Comparison of ENCODE assay signal across 8 cellular contexts in the genomic region with DNA sequence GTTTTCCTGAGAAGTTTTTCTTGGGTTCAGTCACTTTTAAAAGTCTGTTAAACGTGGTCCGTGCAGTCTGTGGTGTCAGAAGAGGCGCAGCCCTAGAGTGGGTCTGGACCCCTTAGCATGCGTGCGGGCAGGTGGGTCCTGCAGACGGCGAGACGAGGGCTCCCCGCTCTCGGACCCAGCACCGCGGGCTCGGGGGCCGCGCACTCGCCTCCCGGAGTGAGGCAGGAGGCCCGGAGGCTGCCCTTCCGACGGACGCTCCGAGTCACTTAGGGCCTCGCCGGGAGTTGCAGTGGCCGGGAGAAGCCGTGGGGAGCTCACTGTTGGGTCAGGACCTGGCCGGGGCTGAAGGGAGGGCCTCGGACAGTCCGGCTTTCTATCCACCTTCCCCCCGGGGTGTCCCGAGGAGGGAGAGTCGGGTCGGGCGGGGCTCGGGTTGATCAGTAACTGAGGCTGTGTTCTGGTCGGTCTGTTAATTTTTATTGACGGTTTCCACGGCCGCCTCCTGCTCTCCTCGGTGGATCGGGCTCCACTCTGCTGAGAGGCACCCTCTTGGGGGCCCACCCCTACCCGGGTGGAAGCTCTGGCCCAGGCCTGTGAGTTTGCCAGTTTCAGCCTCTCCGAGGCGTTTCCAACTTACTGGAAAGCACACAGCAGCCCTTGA. TPM values are rescaled to one million over a fixed set of nuclear protein-coding genes. Genes with fewer than 3 reads are reported as not detected.
DNase-seq lines count a peak whose midpoint lies in the region; ATAC-seq and TF ChIP-seq lines count a peak whose summit lies in the region.

No MANE protein-coding gene starts in this region.

- TF ChIP-seq RAD21 in HCT116 (IDR thresholded peaks at IDR 0.05; ENCODE audit: low read depth): no peak

- BruUV-seq in HCT116 (replicated peaks; lab: Mats Ljungman, UMichigan): no TSS peak

- H3K4me1 Mint-ChIP-seq in type B pancreatic cell (ENCODE audit: unreplicated experiment): peaks cover 33% of the 10 kb centered on the region

- H3K36me3 Mint-ChIP-seq in type B pancreatic cell: peaks cover 19% of the 10 kb centered on the region

- H3K27me3 Mint-ChIP-seq in type B pancreatic cell: peaks cover 6% of the 10 kb centered on the region

- H3K9me3 ChIP-seq in HCT116 (ENCODE audit: control insufficient read depth in 1 of 2, insufficient read depth in 1 of 2, low read depth in 1 of 2, low read length in 2 of 2) (no peaks in the 10 kb centered on the region), right lobe of liver (no peaks in the 10 kb centered on the region)

- no peaks in the 10 kb centered on the region for H3K9me3 Mint-ChIP-seq in type B pancreatic cell

- no peaks in the 10 kb centered on the region for H3K9me2 ChIP-seq in HCT116 (ENCODE audit: insufficient read depth)

- CTCF ChIA-PET in HCT116 (lab: Charles Lee): no interaction called here

- H3K9ac ChIP-seq in HCT116 (ENCODE audit: low read length): peak overlapping the region; percentile 92

- H3K36me3 ChIP-seq in HCT116 (ENCODE audit: control insufficient read depth in 1 of 2, insufficient read depth in 2 of 2, low read length in 2 of 2): peaks cover 22 to 52% of the 10 kb centered on the region in 2 experiments; a peak in 3 of 4 replicates
- H3K36me3 ChIP-seq in right lobe of liver: peaks cover 0 to 14% (median 6%) of the 10 kb centered on the region in 4 donors

- in situ Hi-C loops in astrocyte of the spinal cord (cut with HindIII; ENCODE audit: low sequenced_read_pairs): no loop called here

- no peak overlapping the region for H2AFZ ChIP-seq in HCT116 (ENCODE audit: low read depth, low read length, poor library complexity, severe bottlenecking)

- WGBS in right lobe of liver (ENCODE audit: insufficient coverage, low coverage, low lambda C conversion rate, missing lambda C conversion rate): 0% methylated on average over 6 of the region's 44 CpGs

- intact Hi-C loops in HCT116 (cut with micrococcal nuclease) (loop anchor here (10.0 kb wide), 1 partner anchor 446 kb away; a partner anchor contains a TSS), right lobe of liver (cut with DNase I) (no loop called here)

- peaks cover 49% of the 10 kb centered on the region; the same call in 1 of the 2 replicates for H4K20me1 ChIP-seq in HCT116 (ENCODE audit: insufficient read depth)

- H3K27ac Mint-ChIP-seq in type B pancreatic cell: peak overlapping the region; percentile 98

- no peak for DNase-seq in HCT116 (ENCODE audit: low read depth, low spot score)
- DNase-seq in astrocyte of the spinal cord (ENCODE audit: low read depth, low spot score): no peak
- peak; percentile 77 to 89 (median 88) for DNase-seq in right lobe of liver
- no peak for DNase-seq in type B pancreatic cell (ENCODE audit: extremely low spot score, unreplicated experiment)
- no peak for DNase-seq in nucleus accumbens (lab: John Stamatoyannopoulos, UW)
- no peak for DNase-seq in stimulated activated CD4-positive, alpha-beta T cell treated with anti-CD3 and anti-CD28 coated beads, Interleukin-1b, Interleukin-23, amount 100 ng/mL, for 48 hours

- TF ChIP-seq CTCF in 22Rv1 (IDR thresholded peaks at IDR 0.05) (no peak), HCT116 (IDR thresholded peaks at IDR 0.05 in 2 of 3, conservative IDR thresholded peaks at IDR 0.05 in 1 of 3; ENCODE audit: borderline replicate concordance in 1 of 3, insufficient read depth in 1 of 3, low read depth in 2 of 3, low read length in 2 of 3) (no peak), astrocyte of the spinal cord (IDR thresholded peaks at IDR 0.05; ENCODE audit: low read depth, low read length) (no peak), right lobe of liver (IDR thresholded peaks at IDR 0.05) (no peak), type B pancreatic cell (conservative IDR thresholded peaks at IDR 0.05) (no peak)

- H3K4me1 ChIP-seq in HCT116 (ENCODE audit: control insufficient read depth in 1 of 2, insufficient read depth in 2 of 2, low read length in 2 of 2) (peaks cover 17 to 36% of the 10 kb centered on the region in 2 experiments), right lobe of liver (peaks cover 0 to 31% (median 19%) of the 10 kb centered on the region in 4 donors)

- H3K27ac ChIP-seq in 22Rv1: peak overlapping the region; percentile 99
- H3K27ac ChIP-seq in HCT116 (ENCODE audit: low read depth, low read length): peak overlapping the region; percentile 88
- H3K27ac ChIP-seq in right lobe of liver: peak overlapping the region; percentile 72 to 84 (median 79)

- RAD21 ChIA-PET in HCT116 (lab: Charles Lee; ENCODE audit: low non-redundant PET in 1 of 2, low total read pairs in 2 of 2, uncharacterized antibody in 2 of 2, unreplicated experiment in 2 of 2): no interaction called here

- H3K4me3 ChIP-seq in HCT116 (replicated peaks in 1 of 2; ENCODE audit: low read depth in 1 of 2, low read length in 2 of 2): peak overlapping the region; percentile 81 to 88
- H3K4me3 ChIP-seq in astrocyte of the spinal cord (ENCODE audit: low read depth, low read length): peak overlapping the region; percentile 88
- peak overlapping the region; percentile 90 to 95 (median 93) for H3K4me3 ChIP-seq in right lobe of liver

- peaks cover 58% of the 10 kb centered on the region for H3K79me2 ChIP-seq in HCT116 (ENCODE audit: insufficient read depth, low read length)

- peak overlapping the region; percentile 95 for H3K4me3 Mint-ChIP-seq in type B pancreatic cell

- TF ChIP-seq POLR2A in HCT116 (IDR thresholded peaks at IDR 0.05; ENCODE audit: borderline replicate concordance, extremely low read depth, insufficient read depth, insufficient read length): no peak
- peak; percentile 15 for TF ChIP-seq POLR2A in right lobe of liver (IDR thresholded peaks at IDR 0.05)

- POLR2A ChIA-PET in HCT116 (lab: Charles Lee): interaction anchor here (0.6 kb wide), 1 partner anchor 507 kb away, joined by 3 read pairs; no protein-coding TSS in a partner anchor

- H3K27me3 ChIP-seq in HCT116 (ENCODE audit: insufficient read depth, low read length): no peaks in the 10 kb centered on the region
- H3K27me3 ChIP-seq in right lobe of liver: no peaks in the 10 kb centered on the region

- ATAC-seq in HCT116: no peak
- ATAC-seq in right lobe of liver: peak; percentile 11 to 39 (median 37)
- no peak for ATAC-seq in HG02610 (IDR thresholded peaks at IDR 0.05; ENCODE audit: unreplicated experiment)

- peak overlapping the region; percentile 94 for H3K4me2 ChIP-seq in HCT116 (ENCODE audit: low read length)

TF ChIP-seq in HCT116, 20 proteins besides CTCF, POLR2A, EP300 and RAD21:
- TF ChIP-seq CEBPB (IDR thresholded peaks at IDR 0.05; ENCODE audit: low read depth) (no peak), JUND (IDR thresholded peaks at IDR 0.05) (no peak), YY1 (IDR thresholded peaks at IDR 0.05; ENCODE audit: extremely low read depth, insufficient replicate concordance, low read depth, low read length) (no peak), POLR2AphosphoS5 (IDR thresholded peaks at IDR 0.05; ENCODE audit: low read depth, low read length) (peak; percentile 14; the same call in 1 of the 2 replicates), ZFX (IDR thresholded peaks at IDR 0.05) (no peak)
- TF ChIP-seq, protein P1, sequence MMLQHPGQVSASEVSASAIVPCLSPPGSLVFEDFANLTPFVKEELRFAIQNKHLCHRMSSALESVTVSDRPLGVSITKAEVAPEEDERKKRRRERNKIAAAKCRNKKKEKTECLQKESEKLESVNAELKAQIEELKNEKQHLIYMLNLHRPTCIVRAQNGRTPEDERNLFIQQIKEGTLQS (IDR thresholded peaks at IDR 0.05): no peak

RNA-seq across cellular contexts. Expression of a gene that starts 1.3 kb away (rescaled TPM):
- total RNA-seq in HCT116 (2021; ENCODE audit: unreplicated experiment): 676 TPM
- polyA plus RNA-seq in HCT116 (2012): 538 and 711 TPM in 2 replicates
- 100 to 1,000 TPM in 5 of 6 experiments, 10 to 100 TPM in 1; 91.1 to 150 (median 129) TPM for total RNA-seq in right lobe of liver
- total RNA-seq in type B pancreatic cell (ENCODE audit: low replicate concordance): 416 and 496 TPM in 2 replicates

RNA-seq across cellular contexts. Expression of a gene that starts 23.2 kb away (rescaled TPM):
- total RNA-seq in HCT116 (2021; ENCODE audit: unreplicated experiment): 0.27 TPM
- polyA plus RNA-seq in HCT116 (2012): 0.05 and 0.10 TPM in 2 replicates
- total RNA-seq in right lobe of liver: not detected
- 9.9 and 29.2 TPM in 2 replicates for total RNA-seq in type B pancreatic cell (ENCODE audit: low replicate concordance)

RNA-seq across cellular contexts. Expression of a gene that starts 29.1 kb away (rescaled TPM):
- total RNA-seq in HCT116 (2021; ENCODE audit: unreplicated experiment) (not detected), right lobe of liver (1 to 10 TPM in 2 of 6 experiments, under 1 TPM in 1, not detected in 3; 0.15 to 3.6 (median 1.8) TPM), type B pancreatic cell (ENCODE audit: low replicate concordance) (0.41 TPM in 1 of 2 replicates, not detected in the other)
- 0.05 and 0.10 TPM in 2 replicates for polyA plus RNA-seq in HCT116 (2012)

RNA-seq across cellular contexts. Expression of a gene that starts 42.3 kb away (rescaled TPM):
- 2.7 TPM for total RNA-seq in HCT116 (2021; ENCODE audit: unreplicated experiment)
- polyA plus RNA-seq in HCT116 (2012): 4.0 and 4.5 TPM in 2 replicates
- 1 to 10 TPM in 2 of 6 experiments, not detected in 4; 2.3 to 2.9 TPM for total RNA-seq in right lobe of liver
- total RNA-seq in type B pancreatic cell (ENCODE audit: low replicate concordance): 0.45 TPM in 1 of 2 replicates, not detected in the other

RNA-seq across cellular contexts. Expression of a gene that starts 47.6 kb away (rescaled TPM):
- total RNA-seq in HCT116 (2021; ENCODE audit: unreplicated experiment) (38.2 TPM), right lobe of liver (under 1 TPM in 1 of 6 experiments, not detected in 5; 0.09 TPM), type B pancreatic cell (ENCODE audit: low replicate concordance) (9.4 and 20.8 TPM in 2 replicates)
- 30.6 and 31.5 TPM in 2 replicates for polyA plus RNA-seq in HCT116 (2012)

Comparison
In these comparisons a context has a peak if more than half of its experiments do, and no peak if none do; other contexts are left out.
1. ATAC-seq: peak in right lobe of liver (4 of 4); none in HCT116 (single experiment) and HG02610 (single experiment).
2. DNase-seq: peak in right lobe of liver (3 of 3); none in HCT116 (single experiment), astrocyte of the spinal cord (single experiment), type B pancreatic cell (single experiment), nucleus accumbens (0 of 56) and stimulated activated CD4-positive, alpha-beta T cell treated with anti-CD3 and anti-CD28 coated beads, Interleukin-1b, Interleukin-23, amount 100 ng/mL, for 48 hours (single experiment).
3. Peak in every context shown above with its lines, with median percentiles within 50 percentile points of each other: H3K27ac ChIP-seq and H3K4me3 ChIP-seq.